ENCODE assay signal across 17 cellular contexts in genomic region chr5:93359958-93360305, GRCh38.
DNase-seq lines count a peak whose midpoint lies in the region; ATAC-seq, FAIRE-seq and TF ChIP-seq lines count a peak whose summit lies in the region.
"Had no signal": no experiment of that assay in that cellular context is flagged by ENCODE, and none has a peak within 500 bp of the region (broad histone marks: within the 10 kb centered on the region; RNA-seq: fewer than 3 reads in every experiment).

No MANE protein-coding gene starts in this region.

- FAIRE-seq in HTR-8/SVneo (lab: Jason Lieb, UNC): no peak
- no peak for FAIRE-seq in HepG2 (lab: Jason Lieb, UNC)
- FAIRE-seq in frontal cortex (lab: Jason Lieb, UNC): no peak
- FAIRE-seq: pancreas had no signal

- no peak overlapping the region for H3K9ac ChIP-seq in mammary epithelial cell (ENCODE audit: insufficient read depth, low read length)
- no peak overlapping the region for H3K9ac ChIP-seq in HepG2 (ENCODE audit: insufficient read depth, low read depth, low read length)
- H3K9ac ChIP-seq in smooth muscle cell (ENCODE audit: low read depth): peak overlapping the region; percentile 29

- intact Hi-C loops in mammary epithelial cell (cut with micrococcal nuclease): no loop called here
- intact Hi-C loops in HepG2 (cut with micrococcal nuclease; ENCODE audit: unreplicated experiment): no loop called here

- peaks cover 9% of the 10 kb centered on the region for H3F3A ChIP-seq in smooth muscle cell (ENCODE audit: low read depth)

- no peaks in the 10 kb centered on the region for H3K9me3 ChIP-seq in mammary epithelial cell (replicated peaks; ENCODE audit: insufficient read depth, low read length)
- no peaks in the 10 kb centered on the region for H3K9me3 ChIP-seq in HepG2 (ENCODE audit: low read length)
- H3K9me3 ChIP-seq in smooth muscle cell (replicated peaks; ENCODE audit: low read depth): no peaks in the 10 kb centered on the region
- H3K9me3 ChIP-seq: mucosa of descending colon, pancreas had no signal

- no peak for TF ChIP-seq POLR2A in HepG2 (IDR thresholded peaks at IDR 0.05; ENCODE audit: insufficient read depth in 1 of 2, low read depth in 2 of 2, low read length in 2 of 2)

- no peaks in the 10 kb centered on the region for H3K27me3 ChIP-seq in mammary epithelial cell (ENCODE audit: insufficient read depth, low read length)
- H3K27me3 ChIP-seq in HepG2 (ENCODE audit: control insufficient read depth in 1 of 2, insufficient read depth in 2 of 2, low read length in 2 of 2): peaks cover 0 to 1% of the 10 kb centered on the region in 2 experiments; a peak in 2 of 5 replicates
- H3K27me3 ChIP-seq in smooth muscle cell (ENCODE audit: low read depth): no peaks in the 10 kb centered on the region
- H3K27me3 ChIP-seq: pancreas had no signal

- H2AFZ ChIP-seq in mammary epithelial cell (ENCODE audit: low read depth, low read length) (peak overlapping the region; percentile 83), HepG2 (ENCODE audit: low read length) (no peak overlapping the region), smooth muscle cell (ENCODE audit: low read depth) (peak overlapping the region; percentile 23)

- TF ChIP-seq EP300 in HepG2 (IDR thresholded peaks at IDR 0.05; ENCODE audit: low read depth in 2 of 2, low read length in 2 of 2) (no peak), HepG2 (CRISPR knock-in tag; IDR thresholded peaks at IDR 0.05; ENCODE audit: borderline replicate concordance) (no peak)

- POLR2A ChIA-PET in HepG2 (lab: Yijun Ruan, JAX): no interaction called here

- no peaks in the 10 kb centered on the region for H4K20me1 ChIP-seq in mammary epithelial cell (ENCODE audit: insufficient read depth, low read length)
- H4K20me1 ChIP-seq in HepG2 (ENCODE audit: insufficient read depth, low read length): no peaks in the 10 kb centered on the region
- H4K20me1 ChIP-seq in smooth muscle cell (ENCODE audit: low read depth): no peaks in the 10 kb centered on the region

- in situ Hi-C loops in mammary epithelial cell (cut with MboI; ENCODE audit: low sequenced_read_pairs in 2 of 2): no loop called here
- in situ Hi-C loops in HepG2 (cut with HindIII; ENCODE audit: extremely low pct_ligation_motif_present, low pct_unique_long_range_greater_than_20kb): no loop called here

- BruUV-seq in mammary epithelial cell (replicated peaks; lab: Mats Ljungman, UMichigan) (TSS peak; percentile 60), HepG2 (replicated peaks; lab: Mats Ljungman, UMichigan) (no TSS peak)

- H3K79me2 ChIP-seq in mammary epithelial cell (ENCODE audit: insufficient read depth, low read length) (no peaks in the 10 kb centered on the region), HepG2 (ENCODE audit: insufficient read depth, low read length) (no peaks in the 10 kb centered on the region), smooth muscle cell (ENCODE audit: low read depth) (no peaks in the 10 kb centered on the region)

- no peak for TF ChIP-seq RAD21 in HepG2 (CRISPR knock-in tag; IDR thresholded peaks at IDR 0.05)

- H3K4me2 ChIP-seq in mammary epithelial cell (ENCODE audit: insufficient read depth, low read depth, low read length) (peak overlapping the region; percentile 62), HepG2 (ENCODE audit: low read depth, low read length) (no peak overlapping the region), smooth muscle cell (peak overlapping the region; percentile 62)

- dilution Hi-C loops in mammary epithelial cell (cut with HindIII; ENCODE audit: low sequenced_read_pairs): no loop called here

- ATAC-seq in HepG2: no peak
- ATAC-seq: activated T-cell treated with anti-CD3 and anti-CD28 coated beads, Interleukin-2, amount 50 U/mL, for 4 hours; mucosa of descending colon had no signal

- H3K36me3 ChIP-seq in mammary epithelial cell (ENCODE audit: insufficient read depth, low read length): no peaks in the 10 kb centered on the region
- no peaks in the 10 kb centered on the region for H3K36me3 ChIP-seq in HepG2 (replicated peaks in 1 of 2; ENCODE audit: control insufficient read depth in 1 of 2, insufficient read depth in 2 of 2, low read length in 2 of 2)
- H3K36me3 ChIP-seq in smooth muscle cell (ENCODE audit: low read depth): no peaks in the 10 kb centered on the region
- H3K36me3 ChIP-seq: pancreas had no signal

- 47% methylated on average over 5 of the region's 5 CpGs for WGBS in mammary epithelial cell (ENCODE audit: low coverage, missing lambda C conversion rate)
- WGBS in HepG2 (ENCODE audit: low lambda C conversion rate): 60% methylated on average over 5 of the region's 5 CpGs
- WGBS in smooth muscle cell (ENCODE audit: low lambda C conversion rate): 90% methylated on average over 5 of the region's 5 CpGs

- DNase-seq in HTR-8/SVneo (ENCODE audit: insufficient read length, low spot score) (peak; percentile 3), mammary epithelial cell (no peak), HepG2 (ENCODE audit: low spot score) (no peak), smooth muscle cell (lab: John Stamatoyannopoulos, UW; ENCODE audit: unreplicated experiment) (no peak), frontal cortex (ENCODE audit: low spot score in 2 of 2) (no peak), NCI-H345 treated with DMSO at 0.1 percent for 48 hours (lab: John Stamatoyannopoulos, UW; ENCODE audit: unreplicated experiment) (no peak), cerebellum (ENCODE audit: low spot score) (no peak)
- DNase-seq: activated CD4-positive, alpha-beta T cell treated with anti-CD3 and anti-CD28 coated beads, Interleukin-2, amount 10 ng/mL, durations not matched to agents 7 days and 5 days; activated T-cell treated with anti-CD3 and anti-CD28 coated beads, Interleukin-2, amount 50 U/mL, for 4 hours; caudate nucleus; glutamatergic neuron; immature natural killer cell; mucosa of descending colon; NCI-H1436 treated with DMSO at 0.1 percent for 48 hours; NCI-H345; stimulated activated CD4-positive, alpha-beta T cell treated with anti-CD3 and anti-CD28 coated beads, Interleukin-12 subunit alpha, Interleukin-12 subunit beta, amount 100 ng/mL, for 4 hours had no signal

- H3K27ac ChIP-seq in mammary epithelial cell (ENCODE audit: insufficient read depth, low read depth, low read length) (peak overlapping the region; percentile 51), HepG2 (ENCODE audit: extremely low read length, insufficient read depth, low read length) (no peak overlapping the region), smooth muscle cell (ENCODE audit: low read depth) (peak overlapping the region; percentile 90)

- H3K4me3 ChIP-seq in mammary epithelial cell (replicated peaks in 1 of 3; ENCODE audit: insufficient read depth in 1 of 3, low read depth in 2 of 3, low read length in 3 of 3) (no peak overlapping the region), HepG2 (replicated peaks in 1 of 3; ENCODE audit: insufficient read depth in 1 of 3, low read depth in 2 of 3, low read length in 3 of 3) (no peak overlapping the region), smooth muscle cell (no peak overlapping the region)
- H3K4me3 ChIP-seq: mucosa of descending colon, pancreas had no signal

- CTCF ChIA-PET in mammary epithelial cell (lab: Charles Lee; ENCODE audit: low non-redundant PET): no interaction called here
- CTCF ChIA-PET in HepG2 (lab: Yijun Ruan, JAX; ENCODE audit: low intra/inter-chr PET ratio, low total read pairs): no interaction called here

- TF ChIP-seq CTCF in mammary epithelial cell (conservative IDR thresholded peaks at IDR 0.05 in 1 of 2, IDR thresholded peaks at IDR 0.05 in 1 of 2; ENCODE audit: extremely low read depth in 1 of 2, insufficient read depth in 1 of 2, low read depth in 1 of 2, low read length in 2 of 2) (no peak), HepG2 (CRISPR knock-in tag; IDR thresholded peaks at IDR 0.05) (no peak), smooth muscle cell (IDR thresholded peaks at IDR 0.05; ENCODE audit: borderline replicate concordance, insufficient read depth, poor library complexity, severe bottlenecking) (no peak)

- H3K4me1 ChIP-seq in mammary epithelial cell (ENCODE audit: insufficient read depth, low read length): peaks cover 37% of the 10 kb centered on the region
- no peaks in the 10 kb centered on the region for H3K4me1 ChIP-seq in HepG2 (ENCODE audit: insufficient read depth, low read length)
- H3K4me1 ChIP-seq in smooth muscle cell (ENCODE audit: low read depth): no peaks in the 10 kb centered on the region
- H3K4me1 ChIP-seq: pancreas had no signal

TF ChIP-seq in HepG2, 621 proteins besides CTCF, POLR2A, EP300 and RAD21:
- no peak for TF ChIP-seq ZNF670 (CRISPR knock-in tag; IDR thresholded peaks at IDR 0.05; ENCODE audit: borderline replicate concordance)
- TF ChIP-seq MAFK (conservative IDR thresholded peaks at IDR 0.05 in 1 of 2, IDR thresholded peaks at IDR 0.05 in 1 of 2; ENCODE audit: low read length in 2 of 2): peak; percentile 98 to 99
- TF ChIP-seq MAFF (IDR thresholded peaks at IDR 0.05; ENCODE audit: low read depth, low read length): peak; percentile 99
